In genomic region chr12:124477109-124477915, GRCh38 we compare ENCODE assay signal across 17 cellular contexts.
DNase-seq lines count a peak whose midpoint lies in the region; ATAC-seq and TF ChIP-seq lines count a peak whose summit lies in the region.
"Had no signal": no experiment of that assay in that cellular context is flagged by ENCODE, and none has a peak within 500 bp of the region (broad histone marks: within the 10 kb centered on the region; RNA-seq: fewer than 3 reads in every experiment).

No MANE protein-coding gene starts in this region.

- no peaks in the 10 kb centered on the region for H3K27me3 ChIP-seq in SU-DHL-6 (ENCODE audit: low read length)
- H3K27me3 ChIP-seq: breast epithelium, esophagus squamous epithelium, heart right ventricle had no signal

- H3K4me3 ChIP-seq in SU-DHL-6 (ENCODE audit: insufficient read depth, low read length, poor library complexity, severe bottlenecking): no peak overlapping the region
- H3K4me3 ChIP-seq: breast epithelium, esophagus squamous epithelium, heart right ventricle had no signal

- H3K36me3 ChIP-seq in SU-DHL-6 (ENCODE audit: low read length): peaks cover 3% of the 10 kb centered on the region; the same call in 1 of the 2 replicates

- H3K4me2 ChIP-seq in SU-DHL-6 (ENCODE audit: low read depth, low read length, poor library complexity, severe bottlenecking): no peak overlapping the region

- no peaks in the 10 kb centered on the region for H3F3A ChIP-seq in SU-DHL-6 (ENCODE audit: insufficient read depth)

- no peaks in the 10 kb centered on the region for H4K20me1 ChIP-seq in SU-DHL-6 (ENCODE audit: low read depth, low read length)

- H3K9me3 ChIP-seq in SU-DHL-6 (ENCODE audit: insufficient read depth, low read length): no peaks in the 10 kb centered on the region; the same call in 1 of the 2 replicates

- H3K9ac ChIP-seq in SU-DHL-6 (ENCODE audit: low read length): no peak overlapping the region

- no peak overlapping the region for H2AFZ ChIP-seq in SU-DHL-6 (ENCODE audit: low read depth, low read length, severe bottlenecking)

- peak; percentile 24 for DNase-seq in stimulated activated CD4-positive, alpha-beta T cell treated with anti-CD3 and anti-CD28 coated beads, Interleukin-15, amount 100 ng/mL, for 24 hours
- no peak for DNase-seq in stimulated activated CD4-positive, alpha-beta T cell treated with anti-CD3 and anti-CD28 coated beads, Interleukin-1b, Interleukin-23, amount 100 ng/mL, for 48 hours
- DNase-seq in kidney glomerular epithelial cell (lab: John Stamatoyannopoulos, UW) (peak; percentile 79), substantia nigra (lab: John Stamatoyannopoulos, UW) (no peak), GM10266 (ENCODE audit: extremely low spot score) (no peak)
- DNase-seq: activated T-cell treated with anti-CD3 and anti-CD28 coated beads, Interleukin-2, amount 50 U/mL, for 24 hours; COR-L47; esophagus squamous epithelium; NCI-H2081; NCI-H524; OCI-M1; stimulated activated CD4-positive, alpha-beta T cell treated with anti-CD3 and anti-CD28 coated beads, Interleukin-2, amount 100 ng/mL, for 48 hours had no signal

- H3K79me2 ChIP-seq in SU-DHL-6 (ENCODE audit: insufficient read depth, low read length): no peaks in the 10 kb centered on the region

- H3K27ac ChIP-seq in SU-DHL-6 (ENCODE audit: low read depth, low read length) (0 out of 2 replicates have a peak overlapping the region, but pooled peaks have one; percentile 31), substantia nigra (ENCODE audit: low read depth, low read length, poor library complexity, severe bottlenecking) (peak overlapping the region; percentile 21)
- H3K27ac ChIP-seq: breast epithelium, esophagus squamous epithelium had no signal

- H3K9me2 ChIP-seq in SU-DHL-6 (replicated peaks; ENCODE audit: insufficient read depth, low read length): no peaks in the 10 kb centered on the region

- ATAC-seq in HG03378 (IDR thresholded peaks at IDR 0.05; ENCODE audit: unreplicated experiment) (no peak), esophagus mucosa (no peak)
- ATAC-seq: heart right ventricle had no signal

- TF ChIP-seq CTCF in SU-DHL-6 (IDR thresholded peaks at IDR 0.05; ENCODE audit: insufficient read depth, low read length, poor library complexity, severe bottlenecking) (no peak), GM10266 (IDR thresholded peaks at IDR 0.05; ENCODE audit: control insufficient read depth, insufficient read depth, low read depth, missing control alignments) (no peak)

Comparison
In these comparisons a context has a peak if more than half of its experiments do, and no peak if none do; other contexts are left out.
1. DNase-seq: peak in stimulated activated CD4-positive, alpha-beta T cell treated with anti-CD3 and anti-CD28 coated beads, Interleukin-15, amount 100 ng/mL, for 24 hours (single experiment) and kidney glomerular epithelial cell (single experiment); none in stimulated activated CD4-positive, alpha-beta T cell treated with anti-CD3 and anti-CD28 coated beads, Interleukin-1b, Interleukin-23, amount 100 ng/mL, for 48 hours (single experiment), substantia nigra (0 of 49) and GM10266 (single experiment).